25 cellular contexts compared by ENCODE assay signal in genomic region chr1:68210829-68211228, GRCh38. TPM values are rescaled to one million over a fixed set of nuclear protein-coding genes. Genes with fewer than 3 reads are reported as not detected.
"Had no signal": no experiment of that assay in that cellular context is flagged by ENCODE, and none has a peak within 500 bp of the region (broad histone marks: within the 10 kb centered on the region; RNA-seq: fewer than 3 reads in every experiment).

No MANE protein-coding gene starts in this region.

- H3K27me3 Mint-ChIP-seq: dendritic cell treated with granulocyte-macrophage colony-stimulating factor and Interleukin-4, amounts not matched to agents 40 ng/mL and 50 ng/mL, for 4 days; progenitor cell of endocrine pancreas had no signal

- H3K4me3 ChIP-seq: gastrocnemius medialis, heart left ventricle, thyroid gland had no signal

- H3K27ac Mint-ChIP-seq: activated B cell treated with CpG ODN at 0.5 μM for 24 hours; activated CD4-positive, alpha-beta T cell treated with anti-CD3 and anti-CD28 coated beads for 36 hours; activated naive CD8-positive, alpha-beta T cell treated with anti-CD3 and anti-CD28 coated beads for 36 hours; activated T-helper 2 cell treated with anti-CD3 and anti-CD28 coated beads, Interferon-gamma antibody, Interleukin-2, Interleukin-4, amounts not matched to agents 10 μg/mL and 5 μg/mL and 100 μg/mL, durations not matched to agents 14 hours and 24 hours and 36 hours; dendritic cell treated with granulocyte-macrophage colony-stimulating factor and Interleukin-4, amounts not matched to agents 40 ng/mL and 50 ng/mL, for 4 days; progenitor cell of endocrine pancreas had no signal

- H3K27me3 ChIP-seq: gastrocnemius medialis, heart left ventricle, thyroid gland had no signal

- H3K36me3 Mint-ChIP-seq: activated naive CD8-positive, alpha-beta T cell treated with anti-CD3 and anti-CD28 coated beads for 36 hours; naive B cell had no signal

- H3K36me3 ChIP-seq: gastrocnemius medialis, heart left ventricle, thyroid gland had no signal

- ATAC-seq: activated CD4-positive, alpha-beta T cell treated with anti-CD3 and anti-CD28 coated beads for 36 hours; activated T-cell treated with anti-CD3 and anti-CD28 coated beads, Interleukin-2, amount 50 U/mL, for 4 hours; gastrocnemius medialis; heart left ventricle; left cardiac atrium; stimulated activated naive CD8-positive, alpha-beta T cell treated with anti-CD3 and anti-CD28 coated beads, Interleukin-15, Interleukin-2, amounts not matched to agents 100 U/mL and 50 U/mL, for 24 hours had no signal

- H3K9me3 ChIP-seq: gastrocnemius medialis, heart left ventricle, thyroid gland had no signal

- H3K9me3 Mint-ChIP-seq: activated B cell treated with CpG ODN at 0.5 μM for 24 hours; activated naive CD8-positive, alpha-beta T cell treated with anti-CD3 and anti-CD28 coated beads for 36 hours; activated T-helper 2 cell treated with anti-CD3 and anti-CD28 coated beads, Interferon-gamma antibody, Interleukin-2, Interleukin-4, amounts not matched to agents 10 μg/mL and 5 μg/mL and 100 μg/mL, durations not matched to agents 14 hours and 24 hours and 36 hours; dendritic cell treated with granulocyte-macrophage colony-stimulating factor and Interleukin-4, amounts not matched to agents 40 ng/mL and 50 ng/mL, for 4 days; neural crest cell had no signal

- H3K4me1 Mint-ChIP-seq: activated B cell treated with CpG ODN at 0.5 μM for 24 hours; activated CD4-positive, alpha-beta T cell treated with anti-CD3 and anti-CD28 coated beads for 36 hours; activated naive CD8-positive, alpha-beta T cell treated with anti-CD3 and anti-CD28 coated beads for 36 hours; naive B cell had no signal

- DNase-seq: activated B cell treated with CpG ODN at 0.5 μM for 24 hours; activated CD4-positive, alpha-beta T cell treated with anti-CD3 and anti-CD28 coated beads for 36 hours; activated CD4-positive, alpha-beta T cell treated with anti-CD3 and anti-CD28 coated beads, Interleukin-2, amount 50 U/mL, for 4 hours; activated CD8-positive, alpha-beta memory T cell treated with anti-CD3 and anti-CD28 coated beads for 24 hours; activated CD8-positive, alpha-beta memory T cell treated with anti-CD3 and anti-CD28 coated beads, Interleukin-2, amount 50 U/mL, for 4 hours; activated naive CD4-positive, alpha-beta T cell treated with Interleukin-2 at 50 U/mL for 16 hours; activated naive CD8-positive, alpha-beta T cell treated with anti-CD3 and anti-CD28 coated beads for 36 hours; activated T-cell treated with anti-CD3 and anti-CD28 coated beads, Interleukin-2, amount 50 U/mL, for 4 hours; effector memory CD4-positive, alpha-beta T cell; gastrocnemius medialis; heart left ventricle; islet precursor cell; left cardiac atrium; mesendoderm; naive B cell; stimulated activated CD4-positive, alpha-beta T cell treated with anti-CD3 and anti-CD28 coated beads, Interleukin-4, amount 100 ng/mL, for 4 hours; stimulated activated naive CD8-positive, alpha-beta T cell treated with anti-CD3 and anti-CD28 coated beads, Interleukin-15, Interleukin-2, amounts not matched to agents 100 U/mL and 50 U/mL, for 24 hours; substantia nigra; T1000; thyroid gland had no signal

- H3K27ac ChIP-seq: gastrocnemius medialis, thyroid gland had no signal

- H3K4me3 Mint-ChIP-seq: activated B cell treated with CpG ODN at 0.5 μM for 24 hours; activated CD4-positive, alpha-beta T cell treated with anti-CD3 and anti-CD28 coated beads for 36 hours; activated naive CD8-positive, alpha-beta T cell treated with anti-CD3 and anti-CD28 coated beads for 36 hours; activated T-cell treated with anti-CD3 and anti-CD28 coated beads, Interleukin-2, amount 50 U/mL, for 4 hours; dendritic cell treated with granulocyte-macrophage colony-stimulating factor and Interleukin-4, amounts not matched to agents 40 ng/mL and 50 ng/mL, for 4 days; naive B cell had no signal

RNA-seq across cellular contexts. Expression of gene WLS, which starts 21.5 kb away (rescaled TPM):
- total RNA-seq: activated B cell treated with CpG ODN at 0.5 μM for 24 hours; activated CD4-positive, alpha-beta T cell treated with anti-CD3 and anti-CD28 coated beads for 36 hours; activated naive CD8-positive, alpha-beta T cell treated with anti-CD3 and anti-CD28 coated beads for 36 hours; activated T-helper 2 cell treated with anti-CD3 and anti-CD28 coated beads, Interferon-gamma antibody, Interleukin-2, Interleukin-4, amounts not matched to agents 10 μg/mL and 5 μg/mL and 100 μg/mL, durations not matched to agents 14 hours and 24 hours and 36 hours; T-helper 1 cell treated with Interleukin-12 subunit alpha and Interleukin-12 subunit beta and Interleukin-4 antibody, amounts not matched to agents 30 ng/mL and 1 ng/mL, for 36 hours had no signal
